Comparison of ENCODE assay signal across 21 cellular contexts in genomic region chr2:57726294-57726693, GRCh38.
DNase-seq lines count a peak whose midpoint lies in the region; ATAC-seq, FAIRE-seq and TF ChIP-seq lines count a peak whose summit lies in the region.
"Had no signal": no experiment of that assay in that cellular context is flagged by ENCODE, and none has a peak within 500 bp of the region (broad histone marks: within the 10 kb centered on the region; RNA-seq: fewer than 3 reads in every experiment).

No MANE protein-coding gene starts in this region.

- POLR2A ChIA-PET in GM12878 (lab: Charles Lee): no interaction called here
- POLR2A ChIA-PET in activated CD4-positive, alpha-beta T cell treated with anti-CD3 and anti-CD28 coated beads, Interleukin-2, amount 10 ng/mL, durations not matched to agents 7 days and 5 days (lab: Charles Lee): no interaction called here

- intact Hi-C loops in GM12878 (cut with micrococcal nuclease; ENCODE audit: unreplicated experiment): loop anchor here (10.0 kb wide), 2 partner anchors 1149 to 1459 kb away; no protein-coding TSS in a partner anchor

- H3K9ac ChIP-seq in GM12878 (ENCODE audit: control insufficient read depth, insufficient read depth, low read length): no peak overlapping the region
- H3K9ac ChIP-seq: BLaER1 had no signal

- TF ChIP-seq CTCF in GM12878 (IDR thresholded peaks at IDR 0.05 in 2 of 3, conservative IDR thresholded peaks at IDR 0.05 in 1 of 3; ENCODE audit: control insufficient read depth in 2 of 3, extremely low read depth in 1 of 3, insufficient read depth in 1 of 3, low read depth in 3 of 3, low read length in 3 of 3): no peak

- SMC1A ChIA-PET in GM12878 (lab: Charles Lee; ENCODE audit: uncharacterized antibody, unreplicated experiment): interaction anchor here (0.9 to 1.3 kb wide), 9 partner anchors 13 to 182 kb away, joined by 3 to 6 read pairs (median 3); no protein-coding TSS in a partner anchor

- peak; percentile 5 for DNase-seq in GM12878 (ENCODE audit: low read depth, low spot score)
- DNase-seq in activated CD4-positive, alpha-beta T cell treated with anti-CD3 and anti-CD28 coated beads, Interleukin-2, amount 10 ng/mL, durations not matched to agents 7 days and 5 days: no peak
- no peak for DNase-seq in activated T-cell treated with anti-CD3 and anti-CD28 coated beads, Interleukin-2, amount 50 U/mL, for 1 hour
- no peak for DNase-seq in NCI-H2227 treated with DMSO at 0.1 percent for 48 hours (lab: John Stamatoyannopoulos, UW)
- DNase-seq: DMS79 treated with DMSO at 0.1 percent for 48 hours; effector memory CD8-positive, alpha-beta T cell; foreskin keratinocyte; NCI-H1105 treated with DMSO at 0.1 percent for 48 hours; NCI-H226; retina; stimulated activated CD4-positive, alpha-beta T cell treated with anti-CD3 and anti-CD28 coated beads, Interleukin-1b, Interleukin-23, amount 100 ng/mL, for 48 hours; upper lobe of right lung had no signal

- no peaks in the 10 kb centered on the region for H3K27me3 ChIP-seq in GM12878 (replicated peaks in 1 of 2; ENCODE audit: control insufficient read depth in 2 of 2, insufficient read depth in 2 of 2, low read length in 1 of 2)
- H3K27me3 ChIP-seq: BLaER1, foreskin keratinocyte, upper lobe of right lung had no signal

- no peak overlapping the region for H3K27ac ChIP-seq in GM12878 (ENCODE audit: control insufficient read depth, insufficient read depth)
- H3K27ac ChIP-seq: BLaER1, foreskin keratinocyte, SK-N-MC, upper lobe of right lung had no signal

- no peaks in the 10 kb centered on the region for H3K4me1 Mint-ChIP-seq in activated CD4-positive, alpha-beta T cell treated with anti-CD3 and anti-CD28 coated beads, Interleukin-2, amount 10 ng/mL, durations not matched to agents 7 days and 5 days
- H3K4me1 Mint-ChIP-seq: activated naive CD4-positive, alpha-beta T cell treated with anti-CD3 and anti-CD28 coated beads, Interleukin-2, amount 50 U/mL, for 24 hours; nephron had no signal

- no peaks in the 10 kb centered on the region for H3K9me3 Mint-ChIP-seq in activated CD4-positive, alpha-beta T cell treated with anti-CD3 and anti-CD28 coated beads, Interleukin-2, amount 10 ng/mL, durations not matched to agents 7 days and 5 days
- H3K9me3 Mint-ChIP-seq: activated naive CD4-positive, alpha-beta T cell treated with anti-CD3 and anti-CD28 coated beads, Interleukin-2, amount 50 U/mL, for 24 hours; effector memory CD8-positive, alpha-beta T cell; nephron had no signal

- ATAC-seq in GM18870 (IDR thresholded peaks at IDR 0.05; ENCODE audit: unreplicated experiment) (peak; percentile 69), GM21528 (IDR thresholded peaks at IDR 0.05; ENCODE audit: low FRiP score, unreplicated experiment) (peak; percentile 57), HG03175 (IDR thresholded peaks at IDR 0.05; ENCODE audit: unreplicated experiment) (peak; percentile 77), GM12878 (peak; percentile 80)
- ATAC-seq: effector memory CD8-positive, alpha-beta T cell; foreskin keratinocyte; upper lobe of right lung had no signal

- in situ Hi-C loops in GM12878 (cut with MboI): no loop called here

- H3K4me1 ChIP-seq in GM12878 (ENCODE audit: control insufficient read depth, insufficient read depth, low read length): no peaks in the 10 kb centered on the region
- H3K4me1 ChIP-seq: BLaER1, foreskin keratinocyte, upper lobe of right lung had no signal

- WGBS in GM12878 (ENCODE audit: insufficient coverage, insufficient replicate concordance, low lambda C conversion rate, missing lambda C conversion rate): 25% methylated on average over 4 of the region's 4 CpGs

- TF ChIP-seq RAD21 in GM12878 (IDR thresholded peaks at IDR 0.05; ENCODE audit: insufficient read depth, low read depth, low read length): no peak

- H3K4me3 ChIP-seq in GM12878: no peak overlapping the region
- H3K4me3 ChIP-seq: BLaER1, lung, SK-N-MC, upper lobe of right lung had no signal

- no peak overlapping the region for H3K4me2 ChIP-seq in GM12878 (ENCODE audit: control insufficient read depth, insufficient read depth)
- H3K4me2 ChIP-seq: BLaER1 had no signal

- TF ChIP-seq EP300 in GM12878 (IDR thresholded peaks at IDR 0.05; ENCODE audit: borderline replicate concordance in 1 of 2, control insufficient read depth in 1 of 2, low read depth in 2 of 2, low read length in 2 of 2): no peak

- H3K27ac Mint-ChIP-seq in activated CD4-positive, alpha-beta T cell treated with anti-CD3 and anti-CD28 coated beads, Interleukin-2, amount 10 ng/mL, durations not matched to agents 7 days and 5 days: no peak overlapping the region
- H3K27ac Mint-ChIP-seq: activated naive CD4-positive, alpha-beta T cell treated with anti-CD3 and anti-CD28 coated beads, Interleukin-2, amount 50 U/mL, for 24 hours; effector memory CD8-positive, alpha-beta T cell; nephron had no signal

- CTCF ChIA-PET in GM12878 (lab: Yijun Ruan, JAX): interaction anchor here (0.9 to 2.3 kb wide), 5 partner anchors 8 to 828 kb away, joined by 3 to 12 read pairs (median 3); no protein-coding TSS in a partner anchor
- CTCF ChIA-PET in activated CD4-positive, alpha-beta T cell treated with anti-CD3 and anti-CD28 coated beads, Interleukin-2, amount 10 ng/mL, durations not matched to agents 7 days and 5 days (lab: Charles Lee): no interaction called here

- H3K9me3 ChIP-seq in GM12878 (replicated peaks; ENCODE audit: control insufficient read depth, insufficient read depth, low read length): no peaks in the 10 kb centered on the region
- H3K9me3 ChIP-seq: BLaER1, upper lobe of right lung had no signal

- H3K27me3 Mint-ChIP-seq in activated CD4-positive, alpha-beta T cell treated with anti-CD3 and anti-CD28 coated beads, Interleukin-2, amount 10 ng/mL, durations not matched to agents 7 days and 5 days: peaks cover 3% of the 10 kb centered on the region
- H3K27me3 Mint-ChIP-seq: activated naive CD4-positive, alpha-beta T cell treated with anti-CD3 and anti-CD28 coated beads, Interleukin-2, amount 50 U/mL, for 24 hours; effector memory CD8-positive, alpha-beta T cell had no signal

- H3K36me3 Mint-ChIP-seq in activated CD4-positive, alpha-beta T cell treated with anti-CD3 and anti-CD28 coated beads, Interleukin-2, amount 10 ng/mL, durations not matched to agents 7 days and 5 days (ENCODE audit: low read depth): no peaks in the 10 kb centered on the region
- H3K36me3 Mint-ChIP-seq: activated naive CD4-positive, alpha-beta T cell treated with anti-CD3 and anti-CD28 coated beads, Interleukin-2, amount 50 U/mL, for 24 hours had no signal

- RAD21 ChIA-PET in GM12878 (lab: Charles Lee; ENCODE audit: unreplicated experiment): interaction anchor here (1.1 to 1.6 kb wide), 3 partner anchors 180 to 721 kb away, joined by 3 to 5 read pairs (median 5); no protein-coding TSS in a partner anchor

- H2AFZ ChIP-seq in GM12878 (ENCODE audit: control insufficient read depth, low read depth, low read length): no peak overlapping the region

- no peak for TF ChIP-seq POLR2A in GM12878 (IDR thresholded peaks at IDR 0.05; ENCODE audit: low read depth, low read length)

- FAIRE-seq in GM12878 (lab: Jason Lieb, UNC): peak; percentile 75
- FAIRE-seq: bronchial epithelial cell had no signal

- no TSS peak for BruUV-seq in GM12878 (replicated peaks; lab: Mats Ljungman, UMichigan)

- no peak overlapping the region for H3K4me3 Mint-ChIP-seq in activated CD4-positive, alpha-beta T cell treated with anti-CD3 and anti-CD28 coated beads, Interleukin-2, amount 10 ng/mL, durations not matched to agents 7 days and 5 days
- H3K4me3 Mint-ChIP-seq: activated naive CD4-positive, alpha-beta T cell treated with anti-CD3 and anti-CD28 coated beads, Interleukin-2, amount 50 U/mL, for 24 hours; effector memory CD8-positive, alpha-beta T cell; nephron had no signal

- H4K20me1 ChIP-seq in GM12878 (ENCODE audit: control insufficient read depth, insufficient read depth): no peaks in the 10 kb centered on the region
- H4K20me1 ChIP-seq: BLaER1 had no signal

- no peaks in the 10 kb centered on the region for H3K79me2 ChIP-seq in GM12878 (ENCODE audit: control insufficient read depth, insufficient read depth, low read length)

- H3K36me3 ChIP-seq in GM12878 (ENCODE audit: control insufficient read depth in 2 of 2, insufficient read depth in 2 of 2, low read length in 1 of 2): no peaks in the 10 kb centered on the region
- H3K36me3 ChIP-seq: BLaER1, upper lobe of right lung had no signal

TF ChIP-seq in GM12878, 131 proteins besides CTCF, POLR2A, EP300 and RAD21 (continues in another document):
- TF ChIP-seq CREB1 (IDR thresholded peaks at IDR 0.05; ENCODE audit: low read depth): no peak
- TF ChIP-seq STAT1 (conservative IDR thresholded peaks at IDR 0.05): no peak
- peak; percentile 43 for TF ChIP-seq ATF7 (IDR thresholded peaks at IDR 0.05; ENCODE audit: low read depth)
- no peak for TF ChIP-seq PAX8 (IDR thresholded peaks at IDR 0.05)
- peak; percentile 56; the same call in 1 of the 2 replicates for TF ChIP-seq MTA2 (IDR thresholded peaks at IDR 0.05; ENCODE audit: low read depth)
- TF ChIP-seq JUND (IDR thresholded peaks at IDR 0.05; ENCODE audit: low read depth, low read length): no peak
- peak; percentile 56; the same call in 1 of the 2 replicates for TF ChIP-seq NBN (IDR thresholded peaks at IDR 0.05)
- TF ChIP-seq ZNF24 (IDR thresholded peaks at IDR 0.05): peak; percentile 91
- no peak for TF ChIP-seq TAF1 (IDR thresholded peaks at IDR 0.05; ENCODE audit: borderline replicate concordance, low read depth, low read length)
- TF ChIP-seq IKZF2 (IDR thresholded peaks at IDR 0.05): peak; percentile 56 to 62; a peak in 2 of 4 replicates
- TF ChIP-seq PKNOX1 (IDR thresholded peaks at IDR 0.05): no peak
- TF ChIP-seq SMC3 (IDR thresholded peaks at IDR 0.05; ENCODE audit: borderline replicate concordance, low read length): no peak
- TF ChIP-seq IKZF1 (conservative IDR thresholded peaks at IDR 0.05): 0 out of 2 replicates have a peak, but pooled peaks have one; percentile 20
- TF ChIP-seq LARP7 (IDR thresholded peaks at IDR 0.05): no peak
- TF ChIP-seq ETV6 (conservative IDR thresholded peaks at IDR 0.05 in 1 of 2, IDR thresholded peaks at IDR 0.05 in 1 of 2; ENCODE audit: borderline replicate concordance in 1 of 2, low read depth in 1 of 2): no peak
